32 cellular contexts compared by ENCODE assay signal in the genomic region with DNA sequence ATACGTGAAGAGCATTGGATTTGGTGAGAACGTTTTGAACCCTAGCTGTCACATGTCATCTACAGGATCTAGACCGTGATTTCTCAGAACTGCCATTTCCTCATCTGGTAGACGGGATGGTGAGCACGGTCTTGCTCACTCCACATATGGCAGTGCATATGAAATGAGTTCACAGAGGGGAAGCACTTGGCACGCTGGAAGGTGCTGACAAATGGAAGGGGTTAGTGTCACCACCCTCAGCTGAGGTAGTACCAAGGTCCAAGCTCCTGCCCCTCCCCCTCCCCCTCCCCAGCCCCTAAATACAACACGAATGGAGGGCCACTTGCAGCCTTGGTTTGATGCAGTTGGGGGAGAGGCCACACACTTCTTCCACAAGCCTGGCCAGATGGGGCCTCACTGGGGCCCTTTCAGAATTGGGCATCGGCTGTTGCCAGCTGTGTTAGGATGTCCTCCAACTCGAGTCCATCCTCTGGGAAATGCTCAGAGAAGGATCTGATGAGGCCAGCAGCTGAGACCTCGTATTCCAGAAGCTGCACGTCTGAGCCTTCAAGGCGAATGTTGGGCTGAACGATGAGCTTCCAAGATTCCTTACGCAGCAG.
"Had no signal": no experiment of that assay in that cellular context is flagged by ENCODE, and none has a peak within 500 bp of the region (broad histone marks: within the 10 kb centered on the region; RNA-seq: fewer than 3 reads in every experiment).

No MANE protein-coding gene starts in this region.

- H3K27ac ChIP-seq: PC-9, RWPE1, SJCRH30, SK-N-MC had no signal

- H3K36me3 ChIP-seq: SJCRH30 had no signal

- ATAC-seq: K562, Panc1, SK-N-SH treated with all-trans-retinoic acid at 6 μM for 48 hours had no signal

- H2AFZ ChIP-seq: PC-9 had no signal

- H3K9me3 ChIP-seq: SJCRH30 had no signal

- H3K4me1 ChIP-seq: SJCRH30 had no signal

- H3K4me2 ChIP-seq: PC-9 had no signal

- DNase-seq: Kasumi-1, KG1, MM.1S, MV-4-11, NCI-H1092, NCI-H1105, NCI-H1417 treated with DMSO at 0.1 percent for 48 hours, NCI-H146, NCI-H1694, NCI-H187, NCI-H1930, NCI-H2029 treated with DMSO at 0.1 percent for 48 hours, NCI-H2081 treated with DMSO at 0.1 percent for 48 hours, NCI-H2107, NCI-H2171, NCI-H226, NCI-H446 treated with DMSO at 0.1 percent for 48 hours, NCI-H510A, NCI-H524, NCI-H526, NCI-H69, NCI-H748 treated with DMSO at 0.1 percent for 48 hours, NCI-H82, PC-9, SHP77, SIG-M5, SJCRH30 had no signal

- H3K4me3 ChIP-seq: K562, PC-9, SJCRH30, SK-N-MC had no signal
